ENCODE assay signal across 10 cellular contexts in the genomic region with DNA sequence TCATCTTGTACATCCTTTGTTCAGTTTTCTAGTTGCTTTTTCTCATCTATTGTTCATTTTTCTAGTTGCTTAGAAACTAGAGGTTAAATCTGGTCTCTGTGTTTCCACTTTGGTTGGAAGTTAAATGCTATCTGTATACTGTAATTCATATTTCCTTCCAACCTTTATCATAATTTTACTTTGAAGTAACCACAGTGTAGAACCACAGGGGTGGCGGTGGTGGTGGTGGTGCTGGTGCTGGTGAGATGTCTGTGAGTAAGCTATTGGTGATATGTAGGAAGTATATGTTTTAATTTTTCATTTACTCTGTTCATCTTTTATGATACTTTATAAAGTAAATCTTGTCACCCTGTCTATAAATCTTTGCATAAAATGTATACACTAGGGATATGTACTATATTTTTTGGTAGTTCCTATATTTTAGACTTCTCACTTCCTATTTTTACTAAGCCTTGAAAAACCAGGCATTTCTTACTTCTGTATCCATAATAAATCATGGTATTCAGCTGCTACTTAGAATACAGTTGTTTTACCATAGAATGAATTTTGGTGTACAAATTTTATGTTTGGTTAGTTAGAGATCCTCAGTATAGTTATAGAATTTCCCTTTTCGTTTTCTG. TPM values are rescaled to one million over a fixed set of nuclear protein-coding genes. Genes with fewer than 3 reads are reported as not detected.
DNase-seq lines count a peak whose midpoint lies in the region; ATAC-seq, FAIRE-seq and TF ChIP-seq lines count a peak whose summit lies in the region.
"Had no signal": no experiment of that assay in that cellular context is flagged by ENCODE, and none has a peak within 500 bp of the region (broad histone marks: within the 10 kb centered on the region; RNA-seq: fewer than 3 reads in every experiment).

No MANE protein-coding gene starts in this region.

- BruUV-seq in OCI-LY7 (replicated peaks; lab: Mats Ljungman, UMichigan) (no TSS peak), mammary epithelial cell (replicated peaks; lab: Mats Ljungman, UMichigan) (no TSS peak)

- H4K20me1 ChIP-seq in OCI-LY7 (ENCODE audit: insufficient read depth, low read length) (no peaks in the 10 kb centered on the region; the same call in 1 of the 2 replicates), mammary epithelial cell (ENCODE audit: insufficient read depth, low read length) (no peaks in the 10 kb centered on the region)

- DNase-seq in OCI-LY7 (ENCODE audit: low spot score) (no peak), mammary epithelial cell (no peak), pancreas (no peak), iPS-NIHi7 (ENCODE audit: extremely low spot score) (no peak)
- DNase-seq in activated CD8-positive, alpha-beta memory T cell treated with anti-CD3 and anti-CD28 coated beads, Interleukin-2, amount 50 U/mL, for 1 hour (ENCODE audit: extremely low read depth), result peak; percentile 39
- DNase-seq in effector memory CD4-positive, alpha-beta T cell, result peak; percentile 13 to 41 (median 23)
- DNase-seq in stimulated activated CD8-positive, alpha-beta memory T cell treated with anti-CD3 and anti-CD28 coated beads, Interleukin-2, amount 100 ng/mL, for 1 hour (ENCODE audit: low read depth in 2 of 2), result peak; percentile 11 to 24
- DNase-seq: DMS 273 treated with DMSO at 0.1 percent for 48 hours had no signal

- ATAC-seq in HG02678 (IDR thresholded peaks at IDR 0.05; ENCODE audit: unreplicated experiment), result no peak
- ATAC-seq in pancreas, result no peak

- CTCF ChIA-PET in OCI-LY7 (lab: Charles Lee; ENCODE audit: unreplicated experiment), result no interaction called here
- CTCF ChIA-PET in mammary epithelial cell (lab: Charles Lee; ENCODE audit: low non-redundant PET), result no interaction called here

- no peak overlapping the region for H2AFZ ChIP-seq in OCI-LY7 (ENCODE audit: low read length)
- H2AFZ ChIP-seq in mammary epithelial cell (ENCODE audit: low read depth, low read length), result no peak overlapping the region

- dilution Hi-C loops in mammary epithelial cell (cut with HindIII; ENCODE audit: low sequenced_read_pairs), result no loop called here

- H3K36me3 ChIP-seq in OCI-LY7 (ENCODE audit: insufficient read depth, low read length) (no peaks in the 10 kb centered on the region), mammary epithelial cell (ENCODE audit: insufficient read depth, low read length) (no peaks in the 10 kb centered on the region), pancreas (no peaks in the 10 kb centered on the region)
- no peaks in the 10 kb centered on the region for H3K36me3 ChIP-seq in effector memory CD4-positive, alpha-beta T cell (ENCODE audit: control insufficient read depth, insufficient read depth, low read length)
- H3K36me3 ChIP-seq: SJSA1 had no signal

- in situ Hi-C loops in mammary epithelial cell (cut with MboI; ENCODE audit: low sequenced_read_pairs in 2 of 2), result no loop called here

- H3K4me1 ChIP-seq in OCI-LY7 (ENCODE audit: insufficient read depth, low read length, poor library complexity, severe bottlenecking) (peaks cover 18% of the 10 kb centered on the region), mammary epithelial cell (ENCODE audit: insufficient read depth, low read length) (no peaks in the 10 kb centered on the region), pancreas (no peaks in the 10 kb centered on the region)
- peaks cover 22% of the 10 kb centered on the region for H3K4me1 ChIP-seq in effector memory CD4-positive, alpha-beta T cell (ENCODE audit: control insufficient read depth, insufficient read depth, low read length, poor library complexity, severe bottlenecking)
- H3K4me1 ChIP-seq: SJSA1 had no signal

- no peak overlapping the region for H3K9ac ChIP-seq in mammary epithelial cell (ENCODE audit: insufficient read depth, low read length)

- peaks cover 17% of the 10 kb centered on the region; the same call in 1 of the 2 replicates for H3K79me2 ChIP-seq in OCI-LY7 (ENCODE audit: insufficient read depth, low read depth, low read length)
- peaks cover 31% of the 10 kb centered on the region for H3K79me2 ChIP-seq in mammary epithelial cell (ENCODE audit: insufficient read depth, low read length)

- WGBS in mammary epithelial cell (ENCODE audit: low coverage, missing lambda C conversion rate), result 97% methylated on average over 2 of the region's 2 CpGs
- WGBS in pancreas, 2 donors, result 90 to 94% methylated on average over 2 of the region's 2 CpGs

- H3K9me3 ChIP-seq in OCI-LY7 (ENCODE audit: low read length), result peaks cover 10% of the 10 kb centered on the region; the same call in 1 of the 2 replicates
- H3K9me3 ChIP-seq in effector memory CD4-positive, alpha-beta T cell (ENCODE audit: control insufficient read depth, low read length), result no peaks in the 10 kb centered on the region
- H3K9me3 ChIP-seq in mammary epithelial cell (replicated peaks; ENCODE audit: insufficient read depth, low read length), result no peaks in the 10 kb centered on the region
- H3K9me3 ChIP-seq in pancreas, result no peaks in the 10 kb centered on the region
- H3K9me3 ChIP-seq: SJSA1 had no signal

- no peaks in the 10 kb centered on the region for H3K9me2 ChIP-seq in OCI-LY7 (ENCODE audit: insufficient read depth, low read length)

- 0 out of 2 replicates have a peak overlapping the region, but pooled peaks have one; percentile 7 for H3K4me2 ChIP-seq in OCI-LY7 (ENCODE audit: low read length)
- no peak overlapping the region for H3K4me2 ChIP-seq in mammary epithelial cell (ENCODE audit: insufficient read depth, low read depth, low read length)

- POLR2A ChIA-PET in OCI-LY7 (lab: Charles Lee), result no interaction called here

- no peak for FAIRE-seq in pancreas (lab: Jason Lieb, UNC)

- TF ChIP-seq CTCF in OCI-LY7 (conservative IDR thresholded peaks at IDR 0.05; ENCODE audit: low read length) (no peak), mammary epithelial cell (conservative IDR thresholded peaks at IDR 0.05 in 1 of 2, IDR thresholded peaks at IDR 0.05 in 1 of 2; ENCODE audit: extremely low read depth in 1 of 2, insufficient read depth in 1 of 2, low read depth in 1 of 2, low read length in 2 of 2) (no peak), pancreas (IDR thresholded peaks at IDR 0.05) (no peak)

- intact Hi-C loops in OCI-LY7 (cut with micrococcal nuclease; ENCODE audit: unreplicated experiment), result no loop called here
- intact Hi-C loops in mammary epithelial cell (cut with micrococcal nuclease), result no loop called here
- intact Hi-C loops in pancreas (cut with DNase I), result no loop called here

- H3K27me3 ChIP-seq in effector memory CD4-positive, alpha-beta T cell (replicated peaks; ENCODE audit: control insufficient read depth, insufficient read depth, low read length, poor library complexity, severe bottlenecking), result no peaks in the 10 kb centered on the region
- no peaks in the 10 kb centered on the region for H3K27me3 ChIP-seq in mammary epithelial cell (ENCODE audit: insufficient read depth, low read length)
- H3K27me3 ChIP-seq in pancreas, result no peaks in the 10 kb centered on the region
- H3K27me3 ChIP-seq: SJSA1 had no signal

- no peak overlapping the region for H3K27ac ChIP-seq in OCI-LY7 (ENCODE audit: low read depth, low read length, poor library complexity, severe bottlenecking)
- no peak overlapping the region for H3K27ac ChIP-seq in effector memory CD4-positive, alpha-beta T cell (ENCODE audit: insufficient read depth, low read length, poor library complexity, severe bottlenecking)
- no peak overlapping the region for H3K27ac ChIP-seq in mammary epithelial cell (ENCODE audit: insufficient read depth, low read depth, low read length)
- no peak overlapping the region for H3K27ac ChIP-seq in pancreas
- H3K27ac ChIP-seq: SJSA1 had no signal

- H3K4me3 ChIP-seq in OCI-LY7 (ENCODE audit: low read depth, low read length, poor library complexity, severe bottlenecking) (no peak overlapping the region), mammary epithelial cell (replicated peaks in 1 of 3; ENCODE audit: insufficient read depth in 1 of 3, low read depth in 2 of 3, low read length in 3 of 3) (no peak overlapping the region), pancreas (no peak overlapping the region)
- no peak overlapping the region for H3K4me3 ChIP-seq in effector memory CD4-positive, alpha-beta T cell (ENCODE audit: insufficient read depth, low read depth, low read length, poor library complexity, severe bottlenecking)
- H3K4me3 ChIP-seq: SJSA1 had no signal

RNA-seq across cellular contexts. Expression of a gene that starts 31.9 kb away (rescaled TPM):
- total RNA-seq in OCI-LY7 (2014; rRNA removed; shearing (Covaris generic)), result 15.8 and 17.7 TPM in 2 replicates
- total RNA-seq in OCI-LY7 (2022) (23.8 and 26.2 TPM in 2 replicates), mammary epithelial cell (10 to 100 TPM; 20.8 to 22.7 TPM), pancreas (10 to 100 TPM; 18.0 to 27.0 (median 20.4) TPM)
- polyA plus RNA-seq in mammary epithelial cell (11.9 TPM), pancreas (10 to 100 TPM; 15.0 to 18.7 TPM)
- 35.7 TPM for polyA minus RNA-seq in mammary epithelial cell

Comparison
In these comparisons a context has a peak if more than half of its experiments do, and no peak if none do; other contexts are left out.
1. DNase-seq: peak in activated CD8-positive, alpha-beta memory T cell treated with anti-CD3 and anti-CD28 coated beads, Interleukin-2, amount 50 U/mL, for 1 hour (single experiment), effector memory CD4-positive, alpha-beta T cell (3 of 3) and stimulated activated CD8-positive, alpha-beta memory T cell treated with anti-CD3 and anti-CD28 coated beads, Interleukin-2, amount 100 ng/mL, for 1 hour (2 of 2); none in OCI-LY7 (single experiment), mammary epithelial cell (single experiment), pancreas (0 of 6) and iPS-NIHi7 (single experiment).